Comparison of ENCODE assay signal across 1 cellular context in the genomic region with DNA sequence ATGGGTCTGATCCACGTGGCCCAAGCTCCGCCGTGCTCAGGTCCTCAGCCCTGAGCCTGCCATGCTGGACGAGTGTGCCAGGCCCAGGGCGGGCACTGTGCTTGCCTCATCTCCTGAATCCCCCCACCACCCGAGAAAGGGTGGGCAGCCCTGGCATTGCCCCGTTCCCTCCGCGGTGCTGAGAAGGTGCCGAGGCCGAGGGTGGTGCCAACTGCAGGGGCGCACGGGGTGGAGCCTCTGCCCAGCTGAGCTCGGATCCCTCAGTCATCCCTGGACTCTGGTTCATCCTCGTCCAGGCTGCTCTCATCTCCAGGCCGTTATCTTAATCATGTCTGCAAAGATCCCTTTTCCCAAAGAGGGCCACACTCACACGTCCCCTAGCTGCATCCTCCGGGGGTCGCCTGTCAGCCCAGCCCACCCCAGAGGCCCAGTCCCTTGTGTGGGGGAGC.
TF ChIP-seq lines count a peak whose summit lies in the region.

No MANE protein-coding gene starts in this region.

TF ChIP-seq in WTC11, 78 proteins besides CTCF, POLR2A, EP300 and RAD21 (continued from another document):
- TF ChIP-seq, protein P1, sequence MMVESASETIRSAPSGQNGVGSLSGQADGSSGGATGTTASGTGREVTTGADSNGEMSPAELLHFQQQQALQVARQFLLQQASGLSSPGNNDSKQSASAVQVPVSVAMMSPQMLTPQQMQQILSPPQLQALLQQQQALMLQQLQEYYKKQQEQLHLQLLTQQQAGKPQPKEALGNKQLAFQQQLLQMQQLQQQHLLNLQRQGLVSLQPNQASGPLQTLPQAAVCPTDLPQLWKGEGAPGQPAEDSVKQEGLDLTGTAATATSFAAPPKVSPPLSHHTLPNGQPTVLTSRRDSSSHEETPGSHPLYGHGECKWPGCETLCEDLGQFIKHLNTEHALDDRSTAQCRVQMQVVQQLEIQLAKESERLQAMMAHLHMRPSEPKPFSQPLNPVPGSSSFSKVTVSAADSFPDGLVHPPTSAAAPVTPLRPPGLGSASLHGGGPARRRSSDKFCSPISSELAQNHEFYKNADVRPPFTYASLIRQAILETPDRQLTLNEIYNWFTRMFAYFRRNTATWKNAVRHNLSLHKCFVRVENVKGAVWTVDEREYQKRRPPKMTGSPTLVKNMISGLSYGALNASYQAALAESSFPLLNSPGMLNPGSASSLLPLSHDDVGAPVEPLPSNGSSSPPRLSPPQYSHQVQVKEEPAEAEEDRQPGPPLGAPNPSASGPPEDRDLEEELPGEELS (CRISPR knock-in tag; IDR thresholded peaks at IDR 0.05): no peak
- TF ChIP-seq SMAD4 (CRISPR knock-in tag; IDR thresholded peaks at IDR 0.05) (no peak), TP53 (CRISPR knock-in tag; IDR thresholded peaks at IDR 0.05) (no peak), TCF7 (CRISPR knock-in tag; IDR thresholded peaks at IDR 0.05; ENCODE audit: low read depth) (no peak)
- TF ChIP-seq, protein P2, sequence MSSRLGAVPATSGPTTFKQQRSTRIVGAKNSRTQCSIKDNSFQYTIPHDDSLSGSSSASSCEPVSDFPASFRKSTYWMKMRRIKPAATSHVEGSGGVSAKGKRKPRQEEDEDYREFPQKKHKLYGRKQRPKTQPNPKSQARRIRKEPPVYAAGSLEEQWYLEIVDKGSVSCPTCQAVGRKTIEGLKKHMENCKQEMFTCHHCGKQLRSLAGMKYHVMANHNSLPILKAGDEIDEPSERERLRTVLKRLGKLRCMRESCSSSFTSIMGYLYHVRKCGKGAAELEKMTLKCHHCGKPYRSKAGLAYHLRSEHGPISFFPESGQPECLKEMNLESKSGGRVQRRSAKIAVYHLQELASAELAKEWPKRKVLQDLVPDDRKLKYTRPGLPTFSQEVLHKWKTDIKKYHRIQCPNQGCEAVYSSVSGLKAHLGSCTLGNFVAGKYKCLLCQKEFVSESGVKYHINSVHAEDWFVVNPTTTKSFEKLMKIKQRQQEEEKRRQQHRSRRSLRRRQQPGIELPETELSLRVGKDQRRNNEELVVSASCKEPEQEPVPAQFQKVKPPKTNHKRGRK (CRISPR knock-in tag; IDR thresholded peaks at IDR 0.05; ENCODE audit: borderline replicate concordance): no peak
TF ChIP-seq in WTC11: peak in this region for 0.
